ENCODE assay signal across 1 cellular context in the genomic region with DNA sequence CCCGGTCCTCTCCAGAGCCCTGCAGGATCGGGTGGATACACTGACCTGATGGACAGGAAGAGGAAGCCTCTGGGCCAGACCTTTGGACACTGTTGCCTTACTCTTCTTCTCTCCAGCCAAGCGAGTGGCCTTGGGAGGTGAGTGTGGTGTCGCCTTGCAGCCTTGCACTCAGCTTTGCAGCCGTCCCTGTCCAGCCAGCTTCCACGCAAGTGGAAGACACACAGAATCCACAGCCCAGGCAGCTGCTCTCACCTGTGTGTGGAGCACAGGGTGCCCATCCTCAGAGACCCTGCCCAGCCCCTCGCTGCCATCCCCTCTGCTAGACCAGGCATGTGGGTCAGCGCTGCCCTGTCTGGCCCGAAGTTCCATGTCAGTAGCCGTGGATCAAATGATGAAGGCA.
TF ChIP-seq lines count a peak whose summit lies in the region.

No MANE protein-coding gene starts in this region.

TF ChIP-seq in WTC11, 78 proteins besides CTCF, POLR2A, EP300 and RAD21 (continued from another document):
- TF ChIP-seq, protein P1, sequence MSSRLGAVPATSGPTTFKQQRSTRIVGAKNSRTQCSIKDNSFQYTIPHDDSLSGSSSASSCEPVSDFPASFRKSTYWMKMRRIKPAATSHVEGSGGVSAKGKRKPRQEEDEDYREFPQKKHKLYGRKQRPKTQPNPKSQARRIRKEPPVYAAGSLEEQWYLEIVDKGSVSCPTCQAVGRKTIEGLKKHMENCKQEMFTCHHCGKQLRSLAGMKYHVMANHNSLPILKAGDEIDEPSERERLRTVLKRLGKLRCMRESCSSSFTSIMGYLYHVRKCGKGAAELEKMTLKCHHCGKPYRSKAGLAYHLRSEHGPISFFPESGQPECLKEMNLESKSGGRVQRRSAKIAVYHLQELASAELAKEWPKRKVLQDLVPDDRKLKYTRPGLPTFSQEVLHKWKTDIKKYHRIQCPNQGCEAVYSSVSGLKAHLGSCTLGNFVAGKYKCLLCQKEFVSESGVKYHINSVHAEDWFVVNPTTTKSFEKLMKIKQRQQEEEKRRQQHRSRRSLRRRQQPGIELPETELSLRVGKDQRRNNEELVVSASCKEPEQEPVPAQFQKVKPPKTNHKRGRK (CRISPR knock-in tag; IDR thresholded peaks at IDR 0.05; ENCODE audit: borderline replicate concordance), result no peak
- TF ChIP-seq SMAD4 (CRISPR knock-in tag; IDR thresholded peaks at IDR 0.05), result no peak
- TF ChIP-seq, protein P2, sequence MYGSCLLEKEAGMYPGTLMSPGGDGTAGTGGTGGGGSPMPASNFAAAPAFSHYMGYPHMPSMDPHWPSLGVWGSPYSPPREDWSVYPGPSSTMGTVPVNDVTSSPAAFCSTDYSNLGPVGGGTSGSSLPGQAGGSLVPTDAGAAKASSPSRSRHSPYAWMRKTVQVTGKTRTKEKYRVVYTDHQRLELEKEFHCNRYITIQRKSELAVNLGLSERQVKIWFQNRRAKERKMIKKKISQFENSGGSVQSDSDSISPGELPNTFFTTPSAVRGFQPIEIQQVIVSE (CRISPR knock-in tag; IDR thresholded peaks at IDR 0.05; ENCODE audit: borderline replicate concordance), result no peak
- TF ChIP-seq, protein P3, sequence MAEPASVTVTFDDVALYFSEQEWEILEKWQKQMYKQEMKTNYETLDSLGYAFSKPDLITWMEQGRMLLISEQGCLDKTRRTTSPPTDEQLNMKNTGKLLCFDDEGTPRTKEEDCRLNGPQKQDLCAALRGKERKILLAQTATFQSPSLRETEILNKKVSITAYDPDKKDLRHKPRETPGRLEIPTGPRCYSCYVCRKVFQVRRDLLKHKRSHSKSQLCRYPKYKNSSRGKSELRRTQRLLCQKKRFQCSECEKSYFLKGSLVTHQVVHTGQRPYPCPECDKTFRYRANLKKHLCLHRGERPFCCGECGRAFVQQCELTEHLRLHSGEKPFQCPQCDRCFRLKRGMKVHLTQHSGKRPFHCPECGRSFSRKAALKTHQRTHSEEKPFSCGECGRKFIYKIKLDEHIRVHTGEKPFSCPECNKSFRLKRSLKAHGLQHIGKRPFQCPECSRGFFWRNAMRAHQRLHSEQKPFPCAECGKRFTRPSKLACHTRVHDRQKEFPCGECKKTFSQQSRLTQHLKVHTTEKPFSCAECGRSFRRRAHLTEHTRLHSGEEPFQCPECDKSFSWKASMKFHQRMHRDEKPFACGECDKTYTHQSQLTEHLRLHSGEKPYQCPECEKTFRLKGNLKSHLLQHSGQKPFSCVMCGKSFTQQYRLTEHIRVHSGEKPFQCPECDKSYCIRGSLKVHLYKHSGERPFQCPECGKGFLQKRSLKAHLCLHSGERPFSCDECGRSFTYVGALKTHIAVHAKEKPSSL (CRISPR knock-in tag; conservative IDR thresholded peaks at IDR 0.05), result no peak
TF ChIP-seq in WTC11: peak in this region for 0.
